ENCODE assay signal across 8 cellular contexts in genomic region chr10:104337985-104338735, GRCh38. TPM values are rescaled to one million over a fixed set of nuclear protein-coding genes. Genes with fewer than 3 reads are reported as not detected.
DNase-seq lines count a peak whose midpoint lies in the region; ATAC-seq and TF ChIP-seq lines count a peak whose summit lies in the region.

TSS of gene ITPRIP (minus strand) at chr10:104338465. CDS start at chr10:104316051, 22,414 bp downstream.

- H3K4me2 ChIP-seq in DOHH2 (ENCODE audit: low read length), result peak within 1 kb of the TSS; percentile 99

- TF ChIP-seq CTCF in DOHH2 (IDR thresholded peaks at IDR 0.05; ENCODE audit: low read depth, low read length, poor library complexity, severe bottlenecking), result peak; percentile 46

- no peaks in the 10 kb centered on the region for H3K9me2 ChIP-seq in DOHH2 (replicated peaks; ENCODE audit: control insufficient read depth, low read length)

- ATAC-seq in GM21390 (IDR thresholded peaks at IDR 0.05; ENCODE audit: unreplicated experiment) (peak; percentile 65), left ventricle myocardium superior (peak; percentile 78)

- H3K36me3 ChIP-seq in DOHH2 (ENCODE audit: control insufficient read depth, low read length) (peaks cover 21% of the 10 kb centered on the region), HUES6 (ENCODE audit: control insufficient read depth, insufficient read depth, low read length) (no peaks in the 10 kb centered on the region)

- H3F3A ChIP-seq in DOHH2 (ENCODE audit: control insufficient read depth, insufficient read depth), result 0 out of 2 replicates have a peak, but pooled peaks cover 3% of the 10 kb centered on the region

- H4K20me1 ChIP-seq in DOHH2 (ENCODE audit: control insufficient read depth, insufficient read depth, low read depth, low read length), result peaks cover 31% of the 10 kb centered on the region

- intact Hi-C loops in left ventricle myocardium superior (cut with micrococcal nuclease), result no loop called here

- H3K27me3 ChIP-seq in DOHH2 (ENCODE audit: control insufficient read depth, low read length) (peaks cover 3% of the 10 kb centered on the region; the same call in 1 of the 2 replicates), HUES6 (ENCODE audit: control insufficient read depth, insufficient read depth, low read length) (no peaks in the 10 kb centered on the region)

- DNase-seq in T-helper 1 cell, result peak; percentile 42 to 84 (median 60)
- DNase-seq in amniotic epithelial cell (ENCODE audit: low read depth), result peak; percentile 87
- peak; percentile 84 for DNase-seq in left ventricle myocardium superior
- peak; percentile 77 for DNase-seq in renal cortical epithelial cell (ENCODE audit: low read depth)
- DNase-seq in putamen (ENCODE audit: low spot score), result no peak

- H3K27ac ChIP-seq in DOHH2 (ENCODE audit: low read depth, low read length), result peak within 1 kb of the TSS; percentile 79
- H3K27ac ChIP-seq in HUES6 (ENCODE audit: low read depth, low read length), result peak within 1 kb of the TSS; percentile 95

- peak within 1 kb of the TSS; percentile 94 for H3K9ac ChIP-seq in HUES6 (ENCODE audit: low read length)

- H3K4me1 ChIP-seq in DOHH2 (ENCODE audit: control insufficient read depth, low read length), result peaks cover 34% of the 10 kb centered on the region
- peaks cover 60% of the 10 kb centered on the region for H3K4me1 ChIP-seq in HUES6 (ENCODE audit: control insufficient read depth, insufficient read depth, low read length)

- H3K79me2 ChIP-seq in DOHH2 (ENCODE audit: control insufficient read depth, low read length), result peaks cover 53% of the 10 kb centered on the region

- H3K4me3 ChIP-seq in DOHH2 (ENCODE audit: low read length), result peak within 1 kb of the TSS; percentile 83
- peak within 1 kb of the TSS; percentile 82 for H3K4me3 ChIP-seq in HUES6 (ENCODE audit: low read depth, low read length)

- H3K9me3 ChIP-seq in DOHH2 (ENCODE audit: control insufficient read depth, insufficient read depth, low read length), result no peaks in the 10 kb centered on the region
- H3K9me3 ChIP-seq in HUES6 (ENCODE audit: control insufficient read depth, insufficient read depth, low read depth, low read length), result no peaks in the 10 kb centered on the region

RNA-seq across cellular contexts. Expression of gene ITPRIP, which starts in this region (rescaled TPM):
- total RNA-seq in left ventricle myocardium superior (27.6 TPM), renal cortical epithelial cell (5.6 and 8.1 TPM in 2 replicates)
